23 cellular contexts compared by ENCODE assay signal in the genomic region with DNA sequence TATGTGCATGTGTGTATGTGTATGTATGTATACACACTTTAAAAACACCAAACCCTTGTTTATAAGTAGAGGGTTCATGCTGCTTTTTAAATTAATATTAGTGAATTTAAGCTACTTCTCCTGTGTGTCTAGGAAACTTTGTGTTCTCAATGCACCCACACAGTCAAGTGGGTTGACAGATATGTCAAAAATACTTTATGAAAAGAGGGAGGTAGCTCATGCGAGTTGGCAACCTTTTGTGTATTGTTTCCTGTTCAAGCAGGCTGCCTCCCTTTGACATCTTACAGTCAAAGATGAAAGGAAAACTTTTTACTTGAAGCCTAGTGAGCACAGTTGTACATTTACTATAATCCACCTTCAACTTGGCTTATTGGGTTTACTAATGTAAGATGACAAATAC.
"Had no signal": no experiment of that assay in that cellular context is flagged by ENCODE, and none has a peak within 500 bp of the region (broad histone marks: within the 10 kb centered on the region; RNA-seq: fewer than 3 reads in every experiment).

No MANE protein-coding gene starts in this region.

- H3K36me3 ChIP-seq: esophagus squamous epithelium, gastrocnemius medialis, heart right ventricle, left lung, lower lobe of right lung had no signal

- FAIRE-seq: islet of Langerhans, keratinocyte had no signal

- H3K4me3 ChIP-seq: coronary artery, dorsolateral prefrontal cortex, esophagus squamous epithelium, gastrocnemius medialis, heart right ventricle, left lung, lower lobe of right lung had no signal

- H3K9me3 ChIP-seq: esophagus squamous epithelium, gastrocnemius medialis, heart right ventricle, left lung, lower lobe of right lung had no signal

- H3K27ac ChIP-seq: coronary artery, dorsolateral prefrontal cortex, epithelial cell of prostate, esophagus squamous epithelium, gastrocnemius medialis, heart right ventricle, left lung, lower lobe of right lung had no signal

- ATAC-seq: esophagus mucosa, gastrocnemius medialis, heart right ventricle, left cardiac atrium, left lung, left ventricle myocardium superior, lower lobe of right lung had no signal

- H3K4me1 ChIP-seq: esophagus squamous epithelium, gastrocnemius medialis, heart right ventricle, left lung, lower lobe of right lung had no signal

- DNase-seq: dermis blood vessel endothelial cell; dorsolateral prefrontal cortex; effector CD4-positive, alpha-beta T cell; effector memory CD4-positive, alpha-beta T cell; erythroblast; esophagus squamous epithelium; foreskin fibroblast; foreskin melanocyte; gastrocnemius medialis; glutamatergic neuron; heart right ventricle; hippocampal formation; left cardiac atrium; left lung; left ventricle myocardium superior; lower lobe of right lung; mesenchymal stem cell; midbrain had no signal

- H3K27me3 ChIP-seq: esophagus squamous epithelium, gastrocnemius medialis, heart right ventricle, left lung had no signal
